31 cellular contexts compared by ENCODE assay signal in the genomic region with DNA sequence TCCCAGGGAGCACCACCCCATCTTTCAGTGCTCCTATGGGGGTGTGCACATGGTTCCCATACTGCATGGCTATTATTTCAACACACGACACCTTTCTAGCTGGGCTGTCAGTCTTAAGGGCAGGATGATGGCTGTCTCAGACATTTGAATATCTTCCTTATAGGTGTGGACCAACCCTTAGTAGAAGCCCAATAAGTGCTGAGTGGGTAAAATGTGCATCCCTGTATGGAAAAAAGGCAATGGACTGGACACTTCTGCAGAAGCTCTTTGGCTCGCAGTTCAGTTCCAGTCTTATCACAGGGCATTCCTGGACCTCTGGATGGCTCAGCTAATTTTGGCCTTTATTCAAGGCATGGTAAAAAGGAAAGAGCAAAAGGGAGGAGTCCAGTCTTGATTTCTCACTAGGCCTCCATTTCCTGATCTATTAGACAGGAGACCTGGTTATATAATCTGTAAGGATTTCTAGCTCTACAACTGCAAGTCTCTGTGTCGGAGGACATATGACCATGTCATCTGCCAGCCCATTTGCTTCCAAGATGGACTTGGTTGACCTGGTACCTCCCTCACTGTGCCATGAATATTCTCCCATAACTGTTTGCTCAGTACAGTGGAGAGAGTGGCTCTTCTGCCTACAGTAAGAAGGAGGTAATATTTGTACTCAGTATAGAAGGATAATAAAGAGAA. TPM values are rescaled to one million over a fixed set of nuclear protein-coding genes. Genes with fewer than 3 reads are reported as not detected.
"Had no signal": no experiment of that assay in that cellular context is flagged by ENCODE, and none has a peak within 500 bp of the region (broad histone marks: within the 10 kb centered on the region; RNA-seq: fewer than 3 reads in every experiment).

No MANE protein-coding gene starts in this region.

- DNase-seq: activated CD4-positive, alpha-beta memory T cell treated with anti-CD3 and anti-CD28 coated beads, Interleukin-2, amount 10 ng/mL, durations not matched to agents 7 days and 5 days; activated CD4-positive, alpha-beta T cell treated with anti-CD3 and anti-CD28 coated beads for 1 hour; activated CD4-positive, alpha-beta T cell treated with anti-CD3 and anti-CD28 coated beads for 48 hours; activated CD4-positive, CD25-positive, alpha-beta regulatory T cell; activated CD8-positive, alpha-beta memory T cell treated with anti-CD3 and anti-CD28 coated beads for 24 hours; activated CD8-positive, alpha-beta memory T cell treated with anti-CD3 and anti-CD28 coated beads, Interleukin-2, amount 10 ng/mL, durations not matched to agents 7 days and 5 days; activated CD8-positive, alpha-beta memory T cell treated with anti-CD3 and anti-CD28 coated beads, Interleukin-2, amount 50 U/mL, for 48 hours; activated effector memory CD4-positive, alpha-beta T cell treated with Interleukin-2 at 50 U/mL for 16 hours; activated naive CD4-positive, alpha-beta T cell treated with anti-CD3 and anti-CD28 coated beads, Interleukin-2, amount 10 ng/mL, durations not matched to agents 7 days and 5 days; activated naive CD8-positive, alpha-beta T cell treated with anti-CD3 and anti-CD28 coated beads for 36 hours; activated T-cell treated with anti-CD3 and anti-CD28 coated beads, Interleukin-2, amount 50 U/mL, for 48 hours; amygdala; NCI-H1092 treated with DMSO at 0.1 percent for 48 hours; NCI-H1417 treated with DMSO at 0.1 percent for 48 hours; NCI-H1694; NCI-H1930; NCI-H2081 treated with DMSO at 0.1 percent for 48 hours; NCI-H510A; NCI-H526; NCI-H748 treated with DMSO at 0.1 percent for 48 hours; NK-92 treated with Interleukin-12 subunit alpha and Interleukin-12 subunit beta, amount 100 ng/mL, for 24 hours; PC-3; Peyer's patch; RPMI8226; SW 1271; T-helper 1 cell; T-helper 2 cell; T-helper 9 cell; WERI-Rb-1 had no signal

- H3K36me3 ChIP-seq: ascending aorta, cardiac muscle cell, Peyer's patch, WERI-Rb-1 had no signal

- H3K27me3 ChIP-seq: ascending aorta, cardiac muscle cell, Peyer's patch had no signal

- H3K27ac ChIP-seq: ascending aorta, cardiac muscle cell, Peyer's patch, WERI-Rb-1 had no signal

- H3K4me1 ChIP-seq: ascending aorta, Peyer's patch had no signal

- H3K9me3 ChIP-seq: ascending aorta, Peyer's patch had no signal

- ATAC-seq: activated CD8-positive, alpha-beta memory T cell treated with anti-CD3 and anti-CD28 coated beads, Interleukin-2, amount 10 ng/mL, durations not matched to agents 7 days and 5 days; PC-3 had no signal

- H3K4me3 ChIP-seq: ascending aorta, cardiac muscle cell, Peyer's patch had no signal

RNA-seq across cellular contexts. Expression of gene RASGRP1, which starts 53.8 kb away (rescaled TPM):
- total RNA-seq: ascending aorta, PC-3 had no signal
